Comparison of ENCODE assay signal across 18 cellular contexts in the genomic region with DNA sequence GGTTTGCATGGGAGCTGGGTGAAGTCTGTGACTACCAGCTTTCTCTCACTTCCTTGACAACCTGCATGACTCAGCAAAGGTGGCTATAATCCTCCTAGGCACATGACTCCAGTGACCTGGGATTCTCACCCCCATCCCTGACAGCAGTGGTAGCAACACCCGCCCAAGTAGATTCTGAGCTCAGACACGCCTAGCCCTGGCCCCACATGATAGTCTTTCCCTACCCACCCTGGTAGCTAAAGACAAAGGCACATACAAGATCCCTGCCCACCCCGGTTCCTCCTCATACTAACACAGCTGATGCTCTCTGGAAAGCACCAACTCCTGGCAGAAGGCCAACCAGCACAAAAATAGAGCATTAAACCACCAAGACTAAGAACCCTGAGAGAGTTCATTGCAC. TPM values are rescaled to one million over a fixed set of nuclear protein-coding genes. Genes with fewer than 3 reads are reported as not detected.
DNase-seq lines count a peak whose midpoint lies in the region; ATAC-seq and TF ChIP-seq lines count a peak whose summit lies in the region.
"Had no signal": no experiment of that assay in that cellular context is flagged by ENCODE, and none has a peak within 500 bp of the region (broad histone marks: within the 10 kb centered on the region; RNA-seq: fewer than 3 reads in every experiment).

No MANE protein-coding gene starts in this region.

- no peak overlapping the region for H3K27ac Mint-ChIP-seq in WTC11
- H3K27ac Mint-ChIP-seq in CD14-positive monocyte = no peak overlapping the region

- intact Hi-C loops in CD14-positive monocyte (cut with micrococcal nuclease) = no loop called here

- peaks cover 10% of the 10 kb centered on the region for H3K9me3 ChIP-seq in BLaER1
- H3K9me3 ChIP-seq: BE2C, SK-N-SH had no signal

- H3K4me1 Mint-ChIP-seq in WTC11 (peaks cover 36% of the 10 kb centered on the region), CD14-positive monocyte (no peaks in the 10 kb centered on the region)

- H3K4me1 ChIP-seq in BLaER1 = peaks cover 23% of the 10 kb centered on the region
- H3K4me1 ChIP-seq: BE2C had no signal

- H4K20me1 ChIP-seq in BLaER1 = no peaks in the 10 kb centered on the region

- peaks cover 34% of the 10 kb centered on the region for H3K9me3 Mint-ChIP-seq in WTC11
- peaks cover 3 to 17% (median 8%) of the 10 kb centered on the region in 7 donors for H3K9me3 Mint-ChIP-seq in CD14-positive monocyte

- TF ChIP-seq CTCF in WTC11 (IDR thresholded peaks at IDR 0.05) = no peak
- no peak for TF ChIP-seq CTCF in CD14-positive monocyte (IDR thresholded peaks at IDR 0.05)

- H3K9ac ChIP-seq in BLaER1 = no peak overlapping the region
- H3K9ac ChIP-seq: GM23248, SK-N-SH had no signal

- no peak overlapping the region for H3K4me3 ChIP-seq in BLaER1
- H3K4me3 ChIP-seq: GM23248 had no signal

- DNase-seq in COLO668 (lab: John Stamatoyannopoulos, UW; ENCODE audit: unreplicated experiment) = peak; percentile 3
- DNase-seq in OCI-M1 (lab: John Stamatoyannopoulos, UW) = peak; percentile 16
- DNase-seq in WTC11 (ENCODE audit: low spot score) = no peak
- DNase-seq in CD14-positive monocyte (ENCODE audit: low spot score) = no peak
- no peak for DNase-seq in AML-193 (lab: John Stamatoyannopoulos, UW)
- DNase-seq: BE2C, GM23248, NCI-H1092, NCI-H1694, NCI-H510A treated with DMSO at 0.1 percent for 48 hours, Right ventricle myocardium superior, SK-N-SH had no signal

- no peak overlapping the region for H3K4me3 Mint-ChIP-seq in WTC11
- no peak overlapping the region for H3K4me3 Mint-ChIP-seq in CD14-positive monocyte

- H3K36me3 ChIP-seq in BLaER1 = no peaks in the 10 kb centered on the region
- H3K36me3 ChIP-seq: BE2C had no signal

- peak; percentile 65 for ATAC-seq in esophagus mucosa
- ATAC-seq in GM21367 (IDR thresholded peaks at IDR 0.05; ENCODE audit: unreplicated experiment) = no peak
- ATAC-seq in WTC11 = no peak; the same call in 1 of the 2 replicates

- peaks cover 27% of the 10 kb centered on the region for H3K36me3 Mint-ChIP-seq in WTC11
- no peaks in the 10 kb centered on the region for H3K36me3 Mint-ChIP-seq in CD14-positive monocyte

- H3K27me3 Mint-ChIP-seq in WTC11 (ENCODE audit: low read depth) = peaks cover 96% of the 10 kb centered on the region
- H3K27me3 Mint-ChIP-seq in CD14-positive monocyte (ENCODE audit: low read depth in 3 of 3) = no peaks in the 10 kb centered on the region

- CTCF ChIA-PET in WTC11 (lab: Charles Lee) = interaction anchor here (1.6 to 4.1 kb wide), 4 partner anchors 27 to 139 kb away, joined by 4 to 19 read pairs (median 6); no protein-coding TSS in a partner anchor

- H3K4me2 ChIP-seq in BLaER1 = peak overlapping the region; percentile 61
- H3K4me2 ChIP-seq: SK-N-SH had no signal

- H3K27ac ChIP-seq in BLaER1 = no peak overlapping the region
- H3K27ac ChIP-seq: GM23248 had no signal

- POLR2A ChIA-PET in WTC11 (lab: Charles Lee) = no interaction called here

- H3K27me3 ChIP-seq in BLaER1 = 0 out of 2 replicates have a peak, but pooled peaks cover 4% of the 10 kb centered on the region
- H3K27me3 ChIP-seq: BE2C had no signal

TF ChIP-seq in WTC11, 78 proteins besides CTCF, POLR2A, EP300 and RAD21 (continues in another document):
- TF ChIP-seq, protein P1, sequence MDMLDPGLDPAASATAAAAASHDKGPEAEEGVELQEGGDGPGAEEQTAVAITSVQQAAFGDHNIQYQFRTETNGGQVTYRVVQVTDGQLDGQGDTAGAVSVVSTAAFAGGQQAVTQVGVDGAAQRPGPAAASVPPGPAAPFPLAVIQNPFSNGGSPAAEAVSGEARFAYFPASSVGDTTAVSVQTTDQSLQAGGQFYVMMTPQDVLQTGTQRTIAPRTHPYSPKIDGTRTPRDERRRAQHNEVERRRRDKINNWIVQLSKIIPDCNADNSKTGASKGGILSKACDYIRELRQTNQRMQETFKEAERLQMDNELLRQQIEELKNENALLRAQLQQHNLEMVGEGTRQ (CRISPR knock-in tag; IDR thresholded peaks at IDR 0.05) = no peak
- TF ChIP-seq NFE2L1 (CRISPR knock-in tag; IDR thresholded peaks at IDR 0.05) (no peak), ZBTB21 (CRISPR knock-in tag; IDR thresholded peaks at IDR 0.05; ENCODE audit: borderline replicate concordance) (no peak), ZSCAN18 (CRISPR knock-in tag; IDR thresholded peaks at IDR 0.05) (no peak), NFATC4 (CRISPR knock-in tag; IDR thresholded peaks at IDR 0.05) (no peak), KAT7 (CRISPR knock-in tag; IDR thresholded peaks at IDR 0.05; ENCODE audit: borderline replicate concordance) (no peak), ZNF416 (CRISPR knock-in tag; IDR thresholded peaks at IDR 0.05) (no peak), EMX1 (CRISPR knock-in tag; IDR thresholded peaks at IDR 0.05) (no peak), ZMAT4 (CRISPR knock-in tag; IDR thresholded peaks at IDR 0.05) (no peak), NR3C1 (CRISPR knock-in tag; conservative IDR thresholded peaks at IDR 0.05; ENCODE audit: low read depth) (no peak)
- TF ChIP-seq, protein P2, sequence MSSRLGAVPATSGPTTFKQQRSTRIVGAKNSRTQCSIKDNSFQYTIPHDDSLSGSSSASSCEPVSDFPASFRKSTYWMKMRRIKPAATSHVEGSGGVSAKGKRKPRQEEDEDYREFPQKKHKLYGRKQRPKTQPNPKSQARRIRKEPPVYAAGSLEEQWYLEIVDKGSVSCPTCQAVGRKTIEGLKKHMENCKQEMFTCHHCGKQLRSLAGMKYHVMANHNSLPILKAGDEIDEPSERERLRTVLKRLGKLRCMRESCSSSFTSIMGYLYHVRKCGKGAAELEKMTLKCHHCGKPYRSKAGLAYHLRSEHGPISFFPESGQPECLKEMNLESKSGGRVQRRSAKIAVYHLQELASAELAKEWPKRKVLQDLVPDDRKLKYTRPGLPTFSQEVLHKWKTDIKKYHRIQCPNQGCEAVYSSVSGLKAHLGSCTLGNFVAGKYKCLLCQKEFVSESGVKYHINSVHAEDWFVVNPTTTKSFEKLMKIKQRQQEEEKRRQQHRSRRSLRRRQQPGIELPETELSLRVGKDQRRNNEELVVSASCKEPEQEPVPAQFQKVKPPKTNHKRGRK (CRISPR knock-in tag; IDR thresholded peaks at IDR 0.05; ENCODE audit: borderline replicate concordance) = no peak
- TF ChIP-seq, protein P3, sequence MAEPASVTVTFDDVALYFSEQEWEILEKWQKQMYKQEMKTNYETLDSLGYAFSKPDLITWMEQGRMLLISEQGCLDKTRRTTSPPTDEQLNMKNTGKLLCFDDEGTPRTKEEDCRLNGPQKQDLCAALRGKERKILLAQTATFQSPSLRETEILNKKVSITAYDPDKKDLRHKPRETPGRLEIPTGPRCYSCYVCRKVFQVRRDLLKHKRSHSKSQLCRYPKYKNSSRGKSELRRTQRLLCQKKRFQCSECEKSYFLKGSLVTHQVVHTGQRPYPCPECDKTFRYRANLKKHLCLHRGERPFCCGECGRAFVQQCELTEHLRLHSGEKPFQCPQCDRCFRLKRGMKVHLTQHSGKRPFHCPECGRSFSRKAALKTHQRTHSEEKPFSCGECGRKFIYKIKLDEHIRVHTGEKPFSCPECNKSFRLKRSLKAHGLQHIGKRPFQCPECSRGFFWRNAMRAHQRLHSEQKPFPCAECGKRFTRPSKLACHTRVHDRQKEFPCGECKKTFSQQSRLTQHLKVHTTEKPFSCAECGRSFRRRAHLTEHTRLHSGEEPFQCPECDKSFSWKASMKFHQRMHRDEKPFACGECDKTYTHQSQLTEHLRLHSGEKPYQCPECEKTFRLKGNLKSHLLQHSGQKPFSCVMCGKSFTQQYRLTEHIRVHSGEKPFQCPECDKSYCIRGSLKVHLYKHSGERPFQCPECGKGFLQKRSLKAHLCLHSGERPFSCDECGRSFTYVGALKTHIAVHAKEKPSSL (CRISPR knock-in tag; conservative IDR thresholded peaks at IDR 0.05) = no peak
- TF ChIP-seq, protein P4, sequence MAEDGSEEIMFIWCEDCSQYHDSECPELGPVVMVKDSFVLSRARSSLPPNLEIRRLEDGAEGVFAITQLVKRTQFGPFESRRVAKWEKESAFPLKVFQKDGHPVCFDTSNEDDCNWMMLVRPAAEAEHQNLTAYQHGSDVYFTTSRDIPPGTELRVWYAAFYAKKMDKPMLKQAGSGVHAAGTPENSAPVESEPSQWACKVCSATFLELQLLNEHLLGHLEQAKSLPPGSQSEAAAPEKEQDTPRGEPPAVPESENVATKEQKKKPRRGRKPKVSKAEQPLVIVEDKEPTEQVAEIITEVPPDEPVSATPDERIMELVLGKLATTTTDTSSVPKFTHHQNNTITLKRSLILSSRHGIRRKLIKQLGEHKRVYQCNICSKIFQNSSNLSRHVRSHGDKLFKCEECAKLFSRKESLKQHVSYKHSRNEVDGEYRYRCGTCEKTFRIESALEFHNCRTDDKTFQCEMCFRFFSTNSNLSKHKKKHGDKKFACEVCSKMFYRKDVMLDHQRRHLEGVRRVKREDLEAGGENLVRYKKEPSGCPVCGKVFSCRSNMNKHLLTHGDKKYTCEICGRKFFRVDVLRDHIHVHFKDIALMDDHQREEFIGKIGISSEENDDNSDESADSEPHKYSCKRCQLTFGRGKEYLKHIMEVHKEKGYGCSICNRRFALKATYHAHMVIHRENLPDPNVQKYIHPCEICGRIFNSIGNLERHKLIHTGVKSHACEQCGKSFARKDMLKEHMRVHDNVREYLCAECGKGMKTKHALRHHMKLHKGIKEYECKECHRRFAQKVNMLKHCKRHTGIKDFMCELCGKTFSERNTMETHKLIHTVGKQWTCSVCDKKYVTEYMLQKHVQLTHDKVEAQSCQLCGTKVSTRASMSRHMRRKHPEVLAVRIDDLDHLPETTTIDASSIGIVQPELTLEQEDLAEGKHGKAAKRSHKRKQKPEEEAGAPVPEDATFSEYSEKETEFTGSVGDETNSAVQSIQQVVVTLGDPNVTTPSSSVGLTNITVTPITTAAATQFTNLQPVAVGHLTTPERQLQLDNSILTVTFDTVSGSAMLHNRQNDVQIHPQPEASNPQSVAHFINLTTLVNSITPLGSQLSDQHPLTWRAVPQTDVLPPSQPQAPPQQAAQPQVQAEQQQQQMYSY (CRISPR knock-in tag; IDR thresholded peaks at IDR 0.05) = no peak

RNA-seq across cellular contexts. Expression of gene CRISP1, which starts 25.9 kb away (rescaled TPM):
- not detected for total RNA-seq in esophagus mucosa
- not detected in 3 replicates for total RNA-seq in WTC11 (2021)
- not detected for polyA plus RNA-seq in CD14-positive monocyte
- total RNA-seq: GM23248; HT-29; M059J; Right ventricle myocardium superior; T-helper 1 cell treated with Interleukin-12 subunit alpha and Interleukin-12 subunit beta and Interleukin-4 antibody, amounts not matched to agents 30 ng/mL and 1 ng/mL, for 36 hours had no signal
- polyA plus RNA-seq: GM23248, SK-N-SH had no signal

Comparison
In these comparisons a context has a peak if more than half of its experiments do, and no peak if none do; other contexts are left out.
1. DNase-seq: peak in COLO668 (single experiment) and OCI-M1 (single experiment); none in WTC11 (single experiment), CD14-positive monocyte (single experiment) and AML-193 (0 of 2).